15 cellular contexts compared by ENCODE assay signal in the genomic region with DNA sequence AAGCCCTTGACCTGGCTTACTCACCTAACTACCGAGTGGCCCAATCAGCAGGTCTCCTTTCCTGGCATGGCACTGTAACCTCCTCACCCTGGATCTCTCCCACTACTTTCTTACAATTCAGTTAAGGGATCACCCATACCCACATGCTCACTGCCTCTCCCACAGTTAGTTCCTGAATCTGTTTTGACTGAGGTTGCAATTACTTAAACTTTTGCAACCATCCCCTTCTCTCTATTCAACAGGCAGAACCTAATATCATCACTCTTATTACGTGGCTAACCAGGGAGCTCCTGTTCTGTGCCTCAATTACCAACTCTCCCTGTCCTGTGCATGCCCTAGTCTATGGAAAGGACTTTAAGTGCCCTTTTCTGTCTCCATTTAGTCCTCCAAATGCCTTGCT.
"Had no signal": no experiment of that assay in that cellular context is flagged by ENCODE, and none has a peak within 500 bp of the region (broad histone marks: within the 10 kb centered on the region; RNA-seq: fewer than 3 reads in every experiment).

No MANE protein-coding gene starts in this region.

- ATAC-seq: activated CD8-positive, alpha-beta T cell treated with anti-CD3 and anti-CD28 coated beads, Interleukin-2, amount 10 ng/mL, durations not matched to agents 7 days and 5 days; foreskin keratinocyte; left lobe of liver; stimulated activated naive CD8-positive, alpha-beta T cell treated with anti-CD3 and anti-CD28 coated beads, Interleukin-15, amount 100 ng/mL, for 72 hours; WTC11 had no signal

- H3K27ac ChIP-seq: cardiac muscle cell, foreskin keratinocyte, ovary, testis had no signal

- H3K9me3 ChIP-seq: ovary, testis had no signal

- H3K27me3 ChIP-seq: cardiac muscle cell, foreskin keratinocyte, ovary, testis had no signal

- H3K4me3 ChIP-seq: cardiac muscle cell, heart left ventricle, ovary, testis had no signal

- H3K36me3 ChIP-seq: cardiac muscle cell, heart left ventricle, ovary had no signal

- DNase-seq: activated CD4-positive, alpha-beta T cell treated with anti-CD3 and anti-CD28 coated beads for 48 hours; activated CD8-positive, alpha-beta memory T cell treated with anti-CD3 and anti-CD28 coated beads, Interleukin-2, amount 50 U/mL, for 48 hours; activated CD8-positive, alpha-beta T cell treated with anti-CD3 and anti-CD28 coated beads, Interleukin-2, amount 10 ng/mL, durations not matched to agents 7 days and 5 days; activated naive CD4-positive, alpha-beta T cell treated with Interleukin-2 at 50 U/mL for 16 hours; foreskin keratinocyte; heart left ventricle; islet precursor cell; ovary; stimulated activated CD4-positive, alpha-beta T cell treated with anti-CD3 and anti-CD28 coated beads, Interleukin-15, amount 100 ng/mL, for 24 hours; stimulated activated CD4-positive, alpha-beta T cell treated with anti-CD3 and anti-CD28 coated beads, Interleukin-4, amount 100 ng/mL, for 24 hours; stimulated activated naive CD8-positive, alpha-beta T cell treated with anti-CD3 and anti-CD28 coated beads, Interleukin-15, amount 100 ng/mL, for 72 hours; testis had no signal

- H3K4me1 ChIP-seq: foreskin keratinocyte, testis had no signal
